In the genomic region with DNA sequence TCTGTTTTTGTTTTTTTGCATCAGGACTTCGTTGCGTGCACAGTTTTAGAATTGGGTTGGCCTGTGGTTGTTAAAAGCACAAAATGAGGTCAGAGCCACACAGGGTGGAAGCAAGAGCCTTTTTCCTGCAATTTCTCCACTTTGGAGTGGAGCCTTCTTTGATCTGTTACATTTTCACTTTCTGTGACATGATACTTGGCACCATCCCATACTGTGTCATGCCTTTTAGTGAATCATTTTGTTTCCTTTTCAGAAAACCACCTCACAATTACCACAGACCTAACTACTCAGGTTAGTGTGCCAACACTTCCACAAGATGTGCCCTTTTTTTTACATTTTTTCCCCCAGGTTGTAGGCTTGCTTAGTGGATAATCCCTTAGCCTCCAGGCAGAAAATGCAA, we compare ENCODE assay signal across 11 cellular contexts. TPM values are rescaled to one million over a fixed set of nuclear protein-coding genes. Genes with fewer than 3 reads are reported as not detected.
A peak's percentile ranks its signal among the peaks of the same experiment; 100 is the strongest.
DNase-seq lines count a peak whose midpoint lies in the region; ATAC-seq, FAIRE-seq and TF ChIP-seq lines count a peak whose summit lies in the region.
"Had no signal": no experiment of that assay in that cellular context is flagged by ENCODE, and none has a peak within 500 bp of the region (broad histone marks: within the 10 kb centered on the region; RNA-seq: fewer than 3 reads in every experiment).

No MANE protein-coding gene starts in this region.

- in situ Hi-C loops in HepG2 (cut with HindIII; ENCODE audit: extremely low pct_ligation_motif_present, low pct_unique_long_range_greater_than_20kb): no loop called here

- POLR2A ChIA-PET in HepG2 (lab: Yijun Ruan, JAX): interaction anchor here (0.8 kb wide), 1 partner anchor 15 kb away, joined by 3 read pairs; no protein-coding TSS in a partner anchor
- POLR2A ChIA-PET in WTC11 (lab: Charles Lee): interaction anchor here (0.6 kb wide), 1 partner anchor 11 kb away, joined by 3 read pairs; no protein-coding TSS in a partner anchor

- DNase-seq in HepG2 (ENCODE audit: low spot score): no peak
- DNase-seq in WTC11 (ENCODE audit: low spot score): no peak
- DNase-seq in fibroblast of gingiva (ENCODE audit: low read depth): peak; percentile 57
- peak; percentile 47 for DNase-seq in stromal cell of bone marrow (ENCODE audit: low read depth)
- DNase-seq in immature natural killer cell: no peak
- no peak for DNase-seq in frontal cortex (ENCODE audit: low spot score in 2 of 2)
- DNase-seq: effector CD8-positive, alpha-beta T cell; NCI-H526 had no signal

- WGBS in liver: 28% methylated on average over 2 of the region's 2 CpGs
- WGBS in HepG2 (ENCODE audit: low lambda C conversion rate): 93% methylated on average over 2 of the region's 2 CpGs

- TF ChIP-seq CTCF in liver (IDR thresholded peaks at IDR 0.05; ENCODE audit: low read depth, low read length, missing input control): no peak
- no peak for TF ChIP-seq CTCF in HepG2 (CRISPR knock-in tag; IDR thresholded peaks at IDR 0.05)
- no peak for TF ChIP-seq CTCF in WTC11 (IDR thresholded peaks at IDR 0.05)

- H3K4me1 Mint-ChIP-seq in WTC11 (peaks cover 6% of the 10 kb centered on the region), immature natural killer cell (no peaks in the 10 kb centered on the region)

- H3K9ac ChIP-seq in liver (ENCODE audit: low read depth in 1 of 2, low read length in 2 of 2): peak overlapping the region in 1 of 2 donors; percentile 3
- no peak overlapping the region for H3K9ac ChIP-seq in HepG2 (ENCODE audit: insufficient read depth, low read depth, low read length)

- no peak for TF ChIP-seq POLR2A in HepG2 (IDR thresholded peaks at IDR 0.05; ENCODE audit: insufficient read depth in 1 of 2, low read depth in 2 of 2, low read length in 2 of 2)

- peaks cover 32% of the 10 kb centered on the region for H3K36me3 Mint-ChIP-seq in WTC11
- no peaks in the 10 kb centered on the region for H3K36me3 Mint-ChIP-seq in immature natural killer cell

- H3K27me3 ChIP-seq in liver (ENCODE audit: control insufficient read depth in 4 of 4, insufficient read depth in 4 of 4, low read length in 3 of 4) (no peaks in the 10 kb centered on the region), HepG2 (ENCODE audit: control insufficient read depth in 1 of 2, insufficient read depth in 2 of 2, low read length in 2 of 2) (no peaks in the 10 kb centered on the region)

- no peak overlapping the region for H3K4me3 ChIP-seq in liver (ENCODE audit: low read depth in 1 of 3, low read length in 3 of 3)
- H3K4me3 ChIP-seq in HepG2 (replicated peaks in 1 of 3; ENCODE audit: insufficient read depth in 1 of 3, low read depth in 2 of 3, low read length in 3 of 3): no peak overlapping the region

- intact Hi-C loops in HepG2 (cut with micrococcal nuclease; ENCODE audit: unreplicated experiment): no loop called here

- no peaks in the 10 kb centered on the region for H4K20me1 ChIP-seq in HepG2 (ENCODE audit: insufficient read depth, low read length)

- ATAC-seq in HepG2 (no peak), WTC11 (no peak), HG03280 (IDR thresholded peaks at IDR 0.05; ENCODE audit: unreplicated experiment) (no peak)

- peak overlapping the region; percentile 50; the same call in 1 of the 2 replicates for H3K27ac Mint-ChIP-seq in WTC11
- H3K27ac Mint-ChIP-seq in immature natural killer cell: peak overlapping the region in 1 of 6 donors; percentile 25

- no peaks in the 10 kb centered on the region for H3K27me3 Mint-ChIP-seq in WTC11 (ENCODE audit: low read depth)
- H3K27me3 Mint-ChIP-seq in immature natural killer cell (ENCODE audit: low read depth in 3 of 3): peaks cover 0 to 2% (median 0%) of the 10 kb centered on the region in 3 donors

- H3K4me3 Mint-ChIP-seq in WTC11 (no peak overlapping the region), immature natural killer cell (no peak overlapping the region)

- FAIRE-seq in HepG2 (lab: Jason Lieb, UNC) (no peak), frontal cortex (lab: Jason Lieb, UNC) (no peak)
- FAIRE-seq: D721Med had no signal

- peaks cover 17% of the 10 kb centered on the region for H3K79me2 ChIP-seq in HepG2 (ENCODE audit: insufficient read depth, low read length)

- BruUV-seq in HepG2 (replicated peaks; lab: Mats Ljungman, UMichigan): no TSS peak

- no peak overlapping the region for H3K4me2 ChIP-seq in HepG2 (ENCODE audit: low read depth, low read length)

- CTCF ChIA-PET in HepG2 (lab: Yijun Ruan, JAX; ENCODE audit: low intra/inter-chr PET ratio, low total read pairs) (no interaction called here), WTC11 (lab: Charles Lee) (interaction anchor here (0.9 to 1.3 kb wide), 2 partner anchors 11 to 15 kb away, joined by 3 read pairs; no protein-coding TSS in a partner anchor)

- H3K9me3 ChIP-seq in liver (ENCODE audit: control insufficient read depth in 4 of 4, low read length in 3 of 4): no peaks in the 10 kb centered on the region
- no peaks in the 10 kb centered on the region for H3K9me3 ChIP-seq in HepG2 (ENCODE audit: low read length)

- TF ChIP-seq RAD21 in liver (IDR thresholded peaks at IDR 0.05): no peak
- TF ChIP-seq RAD21 in HepG2 (CRISPR knock-in tag; IDR thresholded peaks at IDR 0.05): no peak

- peaks cover 8 to 62% (median 48%) of the 10 kb centered on the region in 4 donors for H3K4me1 ChIP-seq in liver (ENCODE audit: control insufficient read depth in 4 of 4, insufficient read depth in 4 of 4, low read length in 3 of 4)
- peaks cover 29% of the 10 kb centered on the region for H3K4me1 ChIP-seq in HepG2 (ENCODE audit: insufficient read depth, low read length)

- H3K36me3 ChIP-seq in liver (ENCODE audit: control insufficient read depth in 4 of 4, insufficient read depth in 3 of 4, low read depth in 1 of 4, low read length in 3 of 4) (peaks cover 0 to 2% (median 0%) of the 10 kb centered on the region in 4 donors), HepG2 (replicated peaks in 1 of 2; ENCODE audit: control insufficient read depth in 1 of 2, insufficient read depth in 2 of 2, low read length in 2 of 2) (peaks cover 14 to 45% of the 10 kb centered on the region in 2 experiments)

- H3K9me3 Mint-ChIP-seq in WTC11 (peaks cover 19% of the 10 kb centered on the region), immature natural killer cell (no peaks in the 10 kb centered on the region)

- no peak overlapping the region for H2AFZ ChIP-seq in HepG2 (ENCODE audit: low read length)

- TF ChIP-seq EP300 in HepG2 (IDR thresholded peaks at IDR 0.05; ENCODE audit: low read depth in 2 of 2, low read length in 2 of 2) (no peak), HepG2 (CRISPR knock-in tag; IDR thresholded peaks at IDR 0.05; ENCODE audit: borderline replicate concordance) (no peak)

- peak overlapping the region; percentile 55 to 85 for H3K27ac ChIP-seq in liver (ENCODE audit: low read depth in 1 of 2, low read length in 2 of 2)
- H3K27ac ChIP-seq in HepG2 (ENCODE audit: extremely low read length, insufficient read depth, low read length): no peak overlapping the region

RNA-seq across cellular contexts. Expression of a gene that starts 32.5 kb away (rescaled TPM):
- total RNA-seq in liver (10 to 100 TPM in 1 of 2 donors, 1 to 10 TPM in 1; 9.0 to 34.1 TPM), HepG2 (2016; rRNA removed; fragmentation: Illumina TruSeq; extraction: Trizol) (22.5 and 37.3 TPM in 2 replicates), WTC11 (2021) (5.7 to 7.3 TPM (median 6.9 TPM) in 3 replicates), frontal cortex (2.4 TPM)
- polyA plus RNA-seq in liver (1 to 10 TPM; 6.3 to 7.4 TPM), HepG2 (2011; rRNA removed) (44.7 and 45.5 TPM in 2 replicates), immature natural killer cell (under 1 TPM in 1 of 3 donors, not detected in 2; 0.27 TPM)
- total RNA-seq in HepG2 (2016; cell fraction: cytosol; rRNA removed; fragmentation: Illumina TruSeq; extraction: Trizol; ENCODE audit: low read depth): 9.7 and 10.2 TPM in 2 replicates
- total RNA-seq in HepG2 (2016; cell fraction: insoluble cytoplasmic fraction; rRNA removed; fragmentation: Illumina TruSeq; extraction: Trizol): 20.5 and 38.2 TPM in 2 replicates
- 9.9 and 11.4 TPM in 2 replicates for total RNA-seq in HepG2 (2016; cell fraction: membrane; rRNA removed; fragmentation: Illumina TruSeq; extraction: Trizol)
- total RNA-seq in HepG2 (2016; cell fraction: nucleus; rRNA removed; fragmentation: Illumina TruSeq; extraction: Trizol): 62.8 and 64.0 TPM in 2 replicates
- polyA plus RNA-seq in HepG2 (2011; cell fraction: cytosol; rRNA removed): 32.3 and 35.9 TPM in 2 replicates
- 74.2 and 85.4 TPM in 2 replicates for polyA plus RNA-seq in HepG2 (2011; cell fraction: nucleus; rRNA removed)
- 17.2 and 32.7 TPM in 2 replicates for polyA plus RNA-seq in HepG2 (2012)
- polyA plus RNA-seq in HepG2 (2016; cell fraction: cytosol; fragmentation: Illumina TruSeq; extraction: Trizol; ENCODE audit: low read depth): 1.2 and 1.5 TPM in 2 replicates
- 16.7 and 17.4 TPM in 2 replicates for polyA plus RNA-seq in HepG2 (2016; cell fraction: insoluble cytoplasmic fraction; fragmentation: Illumina TruSeq; extraction: Trizol; ENCODE audit: low read depth)
- 3.4 TPM in 2 replicates for polyA plus RNA-seq in HepG2 (2016; cell fraction: membrane; fragmentation: Illumina TruSeq; extraction: Trizol; ENCODE audit: low read depth)
- 67.5 and 78.5 TPM in 2 replicates for polyA plus RNA-seq in HepG2 (2016; cell fraction: nucleus; fragmentation: Illumina TruSeq; extraction: Trizol; ENCODE audit: insufficient read depth, low read depth)
- polyA minus RNA-seq in HepG2 (2011; rRNA and poly(A)+ RNA removed; ENCODE audit: low replicate concordance): 46.5 TPM in 1 of 2 replicates, not detected in the other
- 24.0 and 26.2 TPM in 2 replicates for polyA minus RNA-seq in HepG2 (2011; cell fraction: cytosol; rRNA and poly(A)+ RNA removed)
- 55.6 and 65.1 TPM in 2 replicates for polyA minus RNA-seq in HepG2 (2011; cell fraction: nucleus; rRNA and poly(A)+ RNA removed)

RNA-seq across cellular contexts. Expression of a gene that starts 46.9 kb away (rescaled TPM):
- total RNA-seq in liver (10 to 100 TPM; 32.4 to 36.9 TPM), HepG2 (2016; rRNA removed; fragmentation: Illumina TruSeq; extraction: Trizol) (89.7 and 109 TPM in 2 replicates), WTC11 (2021) (96.9 to 122 TPM (median 97.1 TPM) in 3 replicates), frontal cortex (56.3 TPM)
- polyA plus RNA-seq in liver (1 to 10 TPM; 3.5 to 6.3 TPM), HepG2 (2011; rRNA removed) (42.9 and 50.0 TPM in 2 replicates), immature natural killer cell (10 to 100 TPM in 2 of 3 donors, 1 to 10 TPM in 1; 9.0 to 20.8 (median 13.7) TPM)
- 23.1 and 23.4 TPM in 2 replicates for total RNA-seq in HepG2 (2016; cell fraction: cytosol; rRNA removed; fragmentation: Illumina TruSeq; extraction: Trizol; ENCODE audit: low read depth)
- 86.7 and 103 TPM in 2 replicates for total RNA-seq in HepG2 (2016; cell fraction: insoluble cytoplasmic fraction; rRNA removed; fragmentation: Illumina TruSeq; extraction: Trizol)
- total RNA-seq in HepG2 (2016; cell fraction: membrane; rRNA removed; fragmentation: Illumina TruSeq; extraction: Trizol): 38.6 and 43.3 TPM in 2 replicates
- 120 and 143 TPM in 2 replicates for total RNA-seq in HepG2 (2016; cell fraction: nucleus; rRNA removed; fragmentation: Illumina TruSeq; extraction: Trizol)
- 36.9 and 41.2 TPM in 2 replicates for polyA plus RNA-seq in HepG2 (2011; cell fraction: cytosol; rRNA removed)
- polyA plus RNA-seq in HepG2 (2011; cell fraction: nucleus; rRNA removed): 48.7 and 54.2 TPM in 2 replicates
- 35.3 and 41.2 TPM in 2 replicates for polyA plus RNA-seq in HepG2 (2012)
- polyA plus RNA-seq in HepG2 (2016; cell fraction: cytosol; fragmentation: Illumina TruSeq; extraction: Trizol; ENCODE audit: low read depth): 7.8 and 8.5 TPM in 2 replicates
- polyA plus RNA-seq in HepG2 (2016; cell fraction: insoluble cytoplasmic fraction; fragmentation: Illumina TruSeq; extraction: Trizol; ENCODE audit: low read depth): 40.8 and 44.3 TPM in 2 replicates
- 10.7 and 11.8 TPM in 2 replicates for polyA plus RNA-seq in HepG2 (2016; cell fraction: membrane; fragmentation: Illumina TruSeq; extraction: Trizol; ENCODE audit: low read depth)
- 53.7 and 58.1 TPM in 2 replicates for polyA plus RNA-seq in HepG2 (2016; cell fraction: nucleus; fragmentation: Illumina TruSeq; extraction: Trizol; ENCODE audit: insufficient read depth, low read depth)
- 94.0 and 137 TPM in 2 replicates for polyA minus RNA-seq in HepG2 (2011; rRNA and poly(A)+ RNA removed; ENCODE audit: low replicate concordance)
- 65.4 and 74.5 TPM in 2 replicates for polyA minus RNA-seq in HepG2 (2011; cell fraction: cytosol; rRNA and poly(A)+ RNA removed)
- polyA minus RNA-seq in HepG2 (2011; cell fraction: nucleus; rRNA and poly(A)+ RNA removed): 223 and 242 TPM in 2 replicates

Comparison
In these comparisons a context has a peak if more than half of its experiments do, and no peak if none do; other contexts are left out.
1. DNase-seq: peak in fibroblast of gingiva (single experiment) and stromal cell of bone marrow (single experiment); none in HepG2 (single experiment), WTC11 (single experiment), immature natural killer cell (0 of 3) and frontal cortex (0 of 2).